ENCODE assay signal across 31 cellular contexts in genomic region chr7:154451480-154452457, GRCh38.
DNase-seq lines count a peak whose midpoint lies in the region; ATAC-seq, FAIRE-seq and TF ChIP-seq lines count a peak whose summit lies in the region.
"Had no signal": no experiment of that assay in that cellular context is flagged by ENCODE, and none has a peak within 500 bp of the region (broad histone marks: within the 10 kb centered on the region; RNA-seq: fewer than 3 reads in every experiment).

No MANE protein-coding gene starts in this region.

- peaks cover 10% of the 10 kb centered on the region for H3K9me3 Mint-ChIP-seq in astrocyte (ENCODE audit: unreplicated experiment)

- H3K36me3 ChIP-seq in H7 (replicated peaks; ENCODE audit: control insufficient read depth, insufficient read depth, low read length) (no peaks in the 10 kb centered on the region), astrocyte (ENCODE audit: insufficient read depth, low read length) (no peaks in the 10 kb centered on the region), psoas muscle (ENCODE audit: insufficient read depth in 1 of 2, low read depth in 1 of 2) (no peaks in the 10 kb centered on the region)
- H3K36me3 ChIP-seq: BLaER1 treated with 17β-estradiol and CSF1 and Interleukin-3, amounts not matched to agents 10 nM and 100 nM; lower lobe of right lung; neutrophil; SJSA1; suprapubic skin had no signal

- no peak for TF ChIP-seq CTCF in astrocyte (IDR thresholded peaks at IDR 0.05; ENCODE audit: insufficient read depth, low read depth, low read length)
- no peak for TF ChIP-seq CTCF in psoas muscle (IDR thresholded peaks at IDR 0.05)

- ATAC-seq in psoas muscle (peak; percentile 37 to 90 (median 64)), GM19397 (IDR thresholded peaks at IDR 0.05; ENCODE audit: unreplicated experiment) (no peak), GM21526 (IDR thresholded peaks at IDR 0.05; ENCODE audit: low FRiP score, unreplicated experiment) (no peak)
- ATAC-seq: activated naive CD4-positive, alpha-beta T cell treated with anti-CD3 and anti-CD28 coated beads, Interleukin-2, amount 50 U/mL, for 72 hours; activated T-helper 17 cell treated with anti-CD3 and anti-CD28 coated beads, Interleukin-2, amount 50 U/mL, for 72 hours; esophagus mucosa; GM12878; lower lobe of right lung; stimulated activated effector memory CD8-positive, alpha-beta T cell treated with anti-CD3 and anti-CD28 coated beads, Interleukin-12 subunit alpha, Interleukin-12 subunit beta, amount 100 ng/mL, for 72 hours; T-cell had no signal

- no peak overlapping the region for H3K4me3 Mint-ChIP-seq in astrocyte (ENCODE audit: unreplicated experiment)
- H3K4me3 Mint-ChIP-seq: activated T-helper 17 cell treated with anti-CD3 and anti-CD28 coated beads, Interleukin-2, amount 50 U/mL, for 72 hours; stimulated activated effector memory CD8-positive, alpha-beta T cell treated with anti-CD3 and anti-CD28 coated beads, Interleukin-12 subunit alpha, Interleukin-12 subunit beta, amount 100 ng/mL, for 72 hours; T-cell had no signal

- H3K27me3 ChIP-seq in H7 (ENCODE audit: control insufficient read depth, insufficient read depth, low read length) (no peaks in the 10 kb centered on the region), astrocyte (ENCODE audit: insufficient read depth, low read length) (no peaks in the 10 kb centered on the region), psoas muscle (ENCODE audit: insufficient read depth in 3 of 3, low read length in 2 of 3) (no peaks in the 10 kb centered on the region)
- H3K27me3 ChIP-seq: BLaER1 treated with 17β-estradiol and CSF1 and Interleukin-3, amounts not matched to agents 10 nM and 100 nM; neutrophil; SJSA1; suprapubic skin had no signal

- H3K9ac ChIP-seq in astrocyte (ENCODE audit: low read length), result no peak overlapping the region
- H3K9ac ChIP-seq: BLaER1 treated with 17β-estradiol and CSF1 and Interleukin-3, amounts not matched to agents 10 nM and 100 nM had no signal

- peak; percentile 38 for DNase-seq in H7
- no peak for DNase-seq in astrocyte (ENCODE audit: low read depth)
- peak in 33 of 51 donors; percentile 11 to 86 (median 58) for DNase-seq in hypothalamus (lab: John Stamatoyannopoulos, UW)
- no peak for DNase-seq in psoas muscle
- DNase-seq in GDM1 (lab: John Stamatoyannopoulos, UW), result no peak
- DNase-seq: activated CD4-positive, alpha-beta T cell treated with anti-CD3 and anti-CD28 coated beads, Interleukin-2, amount 50 U/mL, for 48 hours; activated CD4-positive, CD25-positive, alpha-beta regulatory T cell; activated CD8-positive, alpha-beta memory T cell treated with anti-CD3 and anti-CD28 coated beads, Interleukin-2, amount 50 U/mL, for 4 hours; cerebellar nuclear complex; DND-41; effector CD8-positive, alpha-beta T cell; IMR-90; kidney; lower lobe of right lung; NCI-H510A treated with DMSO at 0.1 percent for 48 hours; stimulated activated CD4-positive, alpha-beta T cell treated with anti-CD3 and anti-CD28 coated beads, Interleukin-2, amount 100 ng/mL, for 24 hours; T-cell had no signal

- no peaks in the 10 kb centered on the region for H3K4me1 ChIP-seq in astrocyte (ENCODE audit: insufficient read depth, low read length)
- H3K4me1 ChIP-seq in psoas muscle, result no peaks in the 10 kb centered on the region
- H3K4me1 ChIP-seq: lower lobe of right lung, SJSA1, suprapubic skin had no signal

- no peaks in the 10 kb centered on the region for H3K79me2 ChIP-seq in astrocyte (ENCODE audit: insufficient read depth, low read length)

- peaks cover 18% of the 10 kb centered on the region for H3K4me1 Mint-ChIP-seq in astrocyte (ENCODE audit: low read depth, unreplicated experiment)
- H3K4me1 Mint-ChIP-seq: activated T-helper 17 cell treated with anti-CD3 and anti-CD28 coated beads, Interleukin-2, amount 50 U/mL, for 72 hours; stimulated activated effector memory CD8-positive, alpha-beta T cell treated with anti-CD3 and anti-CD28 coated beads, Interleukin-12 subunit alpha, Interleukin-12 subunit beta, amount 100 ng/mL, for 72 hours; T-cell had no signal

- intact Hi-C loops in psoas muscle (cut with DNase I), result loop anchor here in 1 of 2 donors (1.0 kb wide), 1 partner anchor 9 kb away; no protein-coding TSS in a partner anchor

- peak overlapping the region; percentile 62 for H3K27ac Mint-ChIP-seq in astrocyte (ENCODE audit: unreplicated experiment)
- H3K27ac Mint-ChIP-seq: activated naive CD4-positive, alpha-beta T cell treated with anti-CD3 and anti-CD28 coated beads, Interleukin-2, amount 50 U/mL, for 72 hours; activated T-helper 17 cell treated with anti-CD3 and anti-CD28 coated beads, Interleukin-2, amount 50 U/mL, for 72 hours; stimulated activated effector memory CD8-positive, alpha-beta T cell treated with anti-CD3 and anti-CD28 coated beads, Interleukin-12 subunit alpha, Interleukin-12 subunit beta, amount 100 ng/mL, for 72 hours; T-cell had no signal

- H3K4me3 ChIP-seq in H7 (ENCODE audit: insufficient read depth, low read depth, low read length), result no peak overlapping the region
- no peak overlapping the region for H3K4me3 ChIP-seq in astrocyte (ENCODE audit: insufficient read depth, low read depth, low read length)
- H3K4me3 ChIP-seq in psoas muscle, result no peak overlapping the region
- H3K4me3 ChIP-seq: BLaER1 treated with 17β-estradiol and CSF1 and Interleukin-3, amounts not matched to agents 10 nM and 100 nM; GM12878; lower lobe of right lung; SJSA1; smooth muscle cell; suprapubic skin had no signal

- H3K9me3 ChIP-seq in astrocyte (ENCODE audit: insufficient read depth, low read depth, low read length), result peaks cover 7% of the 10 kb centered on the region
- H3K9me3 ChIP-seq in psoas muscle, result no peaks in the 10 kb centered on the region
- H3K9me3 ChIP-seq: neutrophil had no signal

- no peaks in the 10 kb centered on the region for H4K20me1 ChIP-seq in astrocyte (ENCODE audit: insufficient read depth, low read length)
- H4K20me1 ChIP-seq: BLaER1 treated with 17β-estradiol and CSF1 and Interleukin-3, amounts not matched to agents 10 nM and 100 nM had no signal

- no peak overlapping the region for H3K27ac ChIP-seq in astrocyte (ENCODE audit: low read depth, low read length)
- H3K27ac ChIP-seq in psoas muscle, result peak overlapping the region; percentile 36
- H3K27ac ChIP-seq: BLaER1 treated with 17β-estradiol and CSF1 and Interleukin-3, amounts not matched to agents 10 nM and 100 nM; lower lobe of right lung; neutrophil; SJSA1; suprapubic skin had no signal

- no peaks in the 10 kb centered on the region for H3K27me3 Mint-ChIP-seq in astrocyte (ENCODE audit: low read depth, unreplicated experiment)
- H3K27me3 Mint-ChIP-seq: activated T-helper 17 cell treated with anti-CD3 and anti-CD28 coated beads, Interleukin-2, amount 50 U/mL, for 72 hours; T-cell had no signal

- H2AFZ ChIP-seq in astrocyte (ENCODE audit: low read depth, low read length), result no peak overlapping the region

- WGBS in psoas muscle, 3 donors, result 51 to 66% (median 52%) methylated on average over 15 of the region's 15 CpGs

- H3K4me2 ChIP-seq in astrocyte (ENCODE audit: low read length), result no peak overlapping the region
- H3K4me2 ChIP-seq: smooth muscle cell had no signal

- FAIRE-seq in astrocyte (lab: Jason Lieb, UNC), result no peak
- FAIRE-seq: frontal cortex, GM12878, kidney, urothelium cell line had no signal

- H3K36me3 Mint-ChIP-seq in astrocyte (ENCODE audit: low read depth, unreplicated experiment), result no peaks in the 10 kb centered on the region
- H3K36me3 Mint-ChIP-seq: activated naive CD4-positive, alpha-beta T cell treated with anti-CD3 and anti-CD28 coated beads, Interleukin-2, amount 50 U/mL, for 72 hours; stimulated activated effector memory CD8-positive, alpha-beta T cell treated with anti-CD3 and anti-CD28 coated beads, Interleukin-12 subunit alpha, Interleukin-12 subunit beta, amount 100 ng/mL, for 72 hours; T-cell had no signal

Comparison
In these comparisons a context has a peak if more than half of its experiments do, and no peak if none do; other contexts are left out.
1. DNase-seq: peak in H7 (single experiment) and hypothalamus (33 of 51); none in astrocyte (single experiment), psoas muscle (0 of 2) and GDM1 (single experiment).
2. ATAC-seq: peak in psoas muscle (4 of 4); none in GM19397 (single experiment) and GM21526 (single experiment).